In the genomic region with DNA sequence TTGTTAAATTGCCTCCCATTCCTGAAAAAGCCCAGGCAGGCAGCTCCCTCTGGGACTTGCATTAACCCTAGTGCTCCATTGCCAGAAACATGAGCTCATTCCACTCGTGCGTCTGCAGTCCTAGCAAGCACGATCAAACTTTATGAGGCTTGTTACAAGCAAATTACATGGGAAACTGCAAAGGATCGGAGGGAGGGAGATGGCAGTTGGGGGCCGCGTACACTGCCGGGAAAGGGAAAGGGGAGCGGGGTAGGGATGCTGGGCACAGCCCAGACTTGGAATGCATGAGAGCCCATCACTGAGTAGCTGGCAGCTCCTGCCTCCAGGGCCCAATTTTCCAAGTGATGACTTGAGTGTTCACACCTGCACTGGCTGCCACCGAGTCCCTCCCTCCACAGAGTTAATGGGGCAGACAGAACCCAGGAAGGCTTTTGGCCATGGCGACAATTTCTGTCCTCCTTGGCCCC, we compare ENCODE assay signal across 16 cellular contexts.
"Had no signal": no experiment of that assay in that cellular context is flagged by ENCODE, and none has a peak within 500 bp of the region (broad histone marks: within the 10 kb centered on the region; RNA-seq: fewer than 3 reads in every experiment).

No MANE protein-coding gene starts in this region.

- H3K36me3 Mint-ChIP-seq: activated naive CD8-positive, alpha-beta T cell treated with anti-CD3 and anti-CD28 coated beads for 36 hours; brain; natural killer cell; stimulated activated memory B cell treated with anti-CD40 and anti-IgM and Interleukin-4, amounts not matched to agents 10 μg/mL and 1 μg/mL and 100 μg/mL, for 72 hours had no signal

- ATAC-seq: natural killer cell; right lobe of liver; stimulated activated memory B cell treated with anti-CD40 and anti-IgM and Interleukin-4, amounts not matched to agents 10 μg/mL and 1 μg/mL and 100 μg/mL, for 72 hours had no signal

- H3K9me3 Mint-ChIP-seq: activated CD4-positive, alpha-beta T cell treated with anti-CD3 and anti-CD28 coated beads, Interleukin-2, amount 10 ng/mL, durations not matched to agents 7 days and 5 days; activated naive CD8-positive, alpha-beta T cell treated with anti-CD3 and anti-CD28 coated beads for 36 hours; brain; T-helper 2 cell treated with Interferon-gamma antibody and Interleukin-4, amounts not matched to agents 5 μg/mL and 100 μg/mL, for 36 hours had no signal

- H3K36me3 ChIP-seq: left ventricle myocardium inferior, right lobe of liver, thyroid gland had no signal

- H3K9me3 ChIP-seq: left ventricle myocardium inferior, right lobe of liver, thyroid gland had no signal

- H3K27ac Mint-ChIP-seq: activated CD4-positive, alpha-beta T cell treated with anti-CD3 and anti-CD28 coated beads, Interleukin-2, amount 10 ng/mL, durations not matched to agents 7 days and 5 days; activated naive CD8-positive, alpha-beta T cell treated with anti-CD3 and anti-CD28 coated beads for 36 hours; brain; natural killer cell; progenitor cell of endocrine pancreas; stimulated activated memory B cell treated with anti-CD40 and anti-IgM and Interleukin-4, amounts not matched to agents 10 μg/mL and 1 μg/mL and 100 μg/mL, for 72 hours; T-helper 2 cell treated with Interferon-gamma antibody and Interleukin-4, amounts not matched to agents 5 μg/mL and 100 μg/mL, for 36 hours had no signal

- H3K27me3 ChIP-seq: right lobe of liver, thyroid gland had no signal

- H3K27me3 Mint-ChIP-seq: activated CD4-positive, alpha-beta T cell treated with anti-CD3 and anti-CD28 coated beads, Interleukin-2, amount 10 ng/mL, durations not matched to agents 7 days and 5 days; activated naive CD8-positive, alpha-beta T cell treated with anti-CD3 and anti-CD28 coated beads for 36 hours; stimulated activated memory B cell treated with anti-CD40 and anti-IgM and Interleukin-4, amounts not matched to agents 10 μg/mL and 1 μg/mL and 100 μg/mL, for 72 hours had no signal

- H3K4me3 Mint-ChIP-seq: activated CD4-positive, alpha-beta T cell treated with anti-CD3 and anti-CD28 coated beads, Interleukin-2, amount 10 ng/mL, durations not matched to agents 7 days and 5 days; activated naive CD8-positive, alpha-beta T cell treated with anti-CD3 and anti-CD28 coated beads for 36 hours; brain; natural killer cell; stimulated activated memory B cell treated with anti-CD40 and anti-IgM and Interleukin-4, amounts not matched to agents 10 μg/mL and 1 μg/mL and 100 μg/mL, for 72 hours; T-helper 2 cell treated with Interferon-gamma antibody and Interleukin-4, amounts not matched to agents 5 μg/mL and 100 μg/mL, for 36 hours had no signal

- H3K4me1 Mint-ChIP-seq: activated CD4-positive, alpha-beta T cell treated with anti-CD3 and anti-CD28 coated beads, Interleukin-2, amount 10 ng/mL, durations not matched to agents 7 days and 5 days; activated naive CD8-positive, alpha-beta T cell treated with anti-CD3 and anti-CD28 coated beads for 36 hours; natural killer cell; stimulated activated memory B cell treated with anti-CD40 and anti-IgM and Interleukin-4, amounts not matched to agents 10 μg/mL and 1 μg/mL and 100 μg/mL, for 72 hours had no signal

- DNase-seq: activated CD4-positive, alpha-beta T cell treated with anti-CD3 and anti-CD28 coated beads, Interleukin-2, amount 10 ng/mL, durations not matched to agents 7 days and 5 days; activated naive CD8-positive, alpha-beta T cell treated with anti-CD3 and anti-CD28 coated beads for 36 hours; amygdala; central memory CD4-positive, alpha-beta T cell; cortex of kidney; effector CD8-positive, alpha-beta T cell; left ventricle myocardium inferior; mesendoderm; natural killer cell; occipital lobe; right lobe of liver; thyroid gland had no signal

- H3K27ac ChIP-seq: left ventricle myocardium inferior, right lobe of liver, thyroid gland had no signal

- H3K4me1 ChIP-seq: left ventricle myocardium inferior, right lobe of liver, thyroid gland had no signal

- H3K4me3 ChIP-seq: left ventricle myocardium inferior, right lobe of liver, thyroid gland had no signal
